Comparison of ENCODE assay signal across 6 cellular contexts in genomic region chr21:26754853-26755252, GRCh38.
"Had no signal": no experiment of that assay in that cellular context is flagged by ENCODE, and none has a peak within 500 bp of the region (broad histone marks: within the 10 kb centered on the region; RNA-seq: fewer than 3 reads in every experiment).

No MANE protein-coding gene starts in this region.

- H3K4me1 Mint-ChIP-seq: IgD-negative memory B cell had no signal

- FAIRE-seq: HepG2, HTR-8/SVneo, K562 had no signal

- H3K27ac Mint-ChIP-seq: IgD-negative memory B cell had no signal

- ATAC-seq: HepG2, K562 had no signal

- H3K4me3 ChIP-seq: K562 had no signal

- H3K27ac ChIP-seq: HL-60 had no signal

- DNase-seq: IMR-90 had no signal

- H3K27me3 Mint-ChIP-seq: IgD-negative memory B cell had no signal

- H3K4me3 Mint-ChIP-seq: IgD-negative memory B cell had no signal
